In genomic region chr3:157542711-157543485, GRCh38 we compare ENCODE assay signal across 8 cellular contexts. TPM values are rescaled to one million over a fixed set of nuclear protein-coding genes. Genes with fewer than 3 reads are reported as not detected.
A peak's percentile ranks its signal among the peaks of the same experiment; 100 is the strongest.
DNase-seq lines count a peak whose midpoint lies in the region; ATAC-seq and TF ChIP-seq lines count a peak whose summit lies in the region.

No MANE protein-coding gene starts in this region.

- H2AFZ ChIP-seq in smooth muscle cell (ENCODE audit: low read depth), result peak overlapping the region; percentile 88

- no peak for TF ChIP-seq POLR2A in GM18505 (IDR thresholded peaks at IDR 0.05; ENCODE audit: borderline replicate concordance, extremely low read depth, insufficient read depth, insufficient read length)

- H3K36me3 ChIP-seq in HEK293 (ENCODE audit: control insufficient read depth in 2 of 2, insufficient read depth in 1 of 2, low read length in 2 of 2), result no peaks in the 10 kb centered on the region
- no peaks in the 10 kb centered on the region for H3K36me3 ChIP-seq in iPS-18a (ENCODE audit: control insufficient read depth, low read depth, low read length)
- H3K36me3 ChIP-seq in smooth muscle cell (ENCODE audit: low read depth), result no peaks in the 10 kb centered on the region

- CTCF ChIA-PET in HEK293 (lab: Yijun Ruan, JAX), result interaction anchor here (0.7 to 5.2 kb wide), 5 partner anchors 11 to 1565 kb away, joined by 3 to 23 read pairs (median 4); no protein-coding TSS in a partner anchor

- ATAC-seq in GM18505 (IDR thresholded peaks at IDR 0.05; ENCODE audit: unreplicated experiment), result no peak

- peak overlapping the region; percentile 24 for H3K4me3 ChIP-seq in HEK293 (ENCODE audit: low read depth, low read length)
- peak overlapping the region; percentile 48 for H3K4me3 ChIP-seq in astrocyte of the spinal cord (ENCODE audit: low read depth, low read length)
- H3K4me3 ChIP-seq in iPS-18a (ENCODE audit: low read length), result peak overlapping the region; percentile 58
- peak overlapping the region; percentile 55 for H3K4me3 ChIP-seq in smooth muscle cell

- WGBS in smooth muscle cell (ENCODE audit: low lambda C conversion rate), result 7% methylated on average over 48 of the region's 48 CpGs

- no peaks in the 10 kb centered on the region for H4K20me1 ChIP-seq in smooth muscle cell (ENCODE audit: low read depth)

- H3K9me3 ChIP-seq in HEK293 (ENCODE audit: control insufficient read depth, insufficient read depth, low read depth, low read length) (no peaks in the 10 kb centered on the region), iPS-18a (ENCODE audit: control insufficient read depth, low read depth, low read length) (no peaks in the 10 kb centered on the region), smooth muscle cell (replicated peaks; ENCODE audit: low read depth) (peaks cover 8% of the 10 kb centered on the region)

- TF ChIP-seq CTCF in HEK293 (tag by site-specific recombination; IDR thresholded peaks at IDR 0.05), result no peak
- TF ChIP-seq CTCF in astrocyte of the spinal cord (IDR thresholded peaks at IDR 0.05; ENCODE audit: low read depth, low read length), result peak; percentile 42
- TF ChIP-seq CTCF in smooth muscle cell (IDR thresholded peaks at IDR 0.05; ENCODE audit: borderline replicate concordance, insufficient read depth, poor library complexity, severe bottlenecking), result peak; percentile 16
- no peak for TF ChIP-seq CTCF in GM10266 (IDR thresholded peaks at IDR 0.05; ENCODE audit: control insufficient read depth, insufficient read depth, low read depth, missing control alignments)

- DNase-seq in astrocyte of the spinal cord (ENCODE audit: low read depth, low spot score), result peak; percentile 63
- DNase-seq in smooth muscle cell (lab: John Stamatoyannopoulos, UW; ENCODE audit: unreplicated experiment), result peak; percentile 7
- no peak for DNase-seq in activated gamma-delta T cell treated with Interleukin-2 at 50 U/mL for 16 hours
- DNase-seq in Kasumi-1 (lab: John Stamatoyannopoulos, UW), result no peak
- DNase-seq in GM10266 (ENCODE audit: extremely low spot score), result no peak

- no peaks in the 10 kb centered on the region for H3K4me1 ChIP-seq in HEK293 (ENCODE audit: control insufficient read depth, insufficient read depth, low read length)
- H3K4me1 ChIP-seq in iPS-18a (ENCODE audit: control insufficient read depth, low read depth, low read length), result no peaks in the 10 kb centered on the region
- H3K4me1 ChIP-seq in smooth muscle cell (ENCODE audit: low read depth), result no peaks in the 10 kb centered on the region

- H3K79me2 ChIP-seq in smooth muscle cell (ENCODE audit: low read depth), result no peaks in the 10 kb centered on the region

- H3F3A ChIP-seq in smooth muscle cell (ENCODE audit: low read depth), result no peaks in the 10 kb centered on the region

- no peak overlapping the region for H3K9ac ChIP-seq in iPS-18a (ENCODE audit: low read length)
- H3K9ac ChIP-seq in smooth muscle cell (ENCODE audit: low read depth), result no peak overlapping the region

- H3K27me3 ChIP-seq in iPS-18a (ENCODE audit: control insufficient read depth, insufficient read depth, low read length) (no peaks in the 10 kb centered on the region), smooth muscle cell (ENCODE audit: low read depth) (peaks cover 25% of the 10 kb centered on the region)

- in situ Hi-C loops in astrocyte of the spinal cord (cut with HindIII; ENCODE audit: low sequenced_read_pairs), result no loop called here

- no peak overlapping the region for H3K27ac ChIP-seq in HEK293 (ENCODE audit: extremely low read depth, low read depth, low read length)
- H3K27ac ChIP-seq in iPS-18a (ENCODE audit: low read length), result no peak overlapping the region
- H3K27ac ChIP-seq in smooth muscle cell (ENCODE audit: low read depth), result no peak overlapping the region

- peak overlapping the region; percentile 88 for H3K4me2 ChIP-seq in smooth muscle cell

- POLR2A ChIA-PET in HEK293 (lab: Yijun Ruan, JAX), result interaction anchor here (0.7 kb wide), 1 partner anchor 11 kb away, joined by 3 read pairs; no protein-coding TSS in a partner anchor

TF ChIP-seq in HEK293, 187 proteins besides CTCF, POLR2A, EP300 and RAD21:
- TF ChIP-seq, protein P1, sequence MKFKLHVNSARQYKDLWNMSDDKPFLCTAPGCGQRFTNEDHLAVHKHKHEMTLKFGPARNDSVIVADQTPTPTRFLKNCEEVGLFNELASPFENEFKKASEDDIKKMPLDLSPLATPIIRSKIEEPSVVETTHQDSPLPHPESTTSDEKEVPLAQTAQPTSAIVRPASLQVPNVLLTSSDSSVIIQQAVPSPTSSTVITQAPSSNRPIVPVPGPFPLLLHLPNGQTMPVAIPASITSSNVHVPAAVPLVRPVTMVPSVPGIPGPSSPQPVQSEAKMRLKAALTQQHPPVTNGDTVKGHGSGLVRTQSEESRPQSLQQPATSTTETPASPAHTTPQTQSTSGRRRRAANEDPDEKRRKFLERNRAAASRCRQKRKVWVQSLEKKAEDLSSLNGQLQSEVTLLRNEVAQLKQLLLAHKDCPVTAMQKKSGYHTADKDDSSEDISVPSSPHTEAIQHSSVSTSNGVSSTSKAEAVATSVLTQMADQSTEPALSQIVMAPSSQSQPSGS (tag by site-specific recombination; IDR thresholded peaks at IDR 0.05; ENCODE audit: low read depth), result no peak
- TF ChIP-seq EGR2 (tag by site-specific recombination; IDR thresholded peaks at IDR 0.05; ENCODE audit: low read depth) (no peak), ZBTB10 (tag by site-specific recombination; IDR thresholded peaks at IDR 0.05) (no peak)
TF ChIP-seq in HEK293: peak in this region for 0.

RNA-seq across cellular contexts. Expression of gene VEPH1, which starts 39.7 kb away (rescaled TPM):
- total RNA-seq in smooth muscle cell, result 0.58 and 5.0 TPM in 2 replicates
- polyA plus RNA-seq in smooth muscle cell, result 0.92 and 3.0 TPM in 2 replicates

Comparison
In these comparisons a context has a peak if more than half of its experiments do, and no peak if none do; other contexts are left out.
1. CTCF ChIP-seq: peak in astrocyte of the spinal cord (single experiment) and smooth muscle cell (single experiment); none in HEK293 (single experiment) and GM10266 (single experiment).
2. DNase-seq: peak in astrocyte of the spinal cord (single experiment) and smooth muscle cell (single experiment); none in activated gamma-delta T cell treated with Interleukin-2 at 50 U/mL for 16 hours (single experiment), Kasumi-1 (0 of 2) and GM10266 (single experiment).
3. Peak in every context shown above with its lines, with median percentiles within 50 percentile points of each other: H3K4me3 ChIP-seq.